ENCODE assay signal across 26 cellular contexts in genomic region chr11:100994966-100995365, GRCh38.
DNase-seq lines count a peak whose midpoint lies in the region; FAIRE-seq and TF ChIP-seq lines count a peak whose summit lies in the region.
"Had no signal": no experiment of that assay in that cellular context is flagged by ENCODE, and none has a peak within 500 bp of the region (broad histone marks: within the 10 kb centered on the region; RNA-seq: fewer than 3 reads in every experiment).

No MANE protein-coding gene starts in this region.

- intact Hi-C loops in adrenal gland (cut with DNase I), result no loop called here

- TF ChIP-seq POLR2A in adrenal gland (IDR thresholded peaks at IDR 0.05), result no peak

- no peak overlapping the region for H3K4me3 ChIP-seq in bronchial epithelial cell (ENCODE audit: low read depth, low read length)
- no peak overlapping the region for H3K4me3 ChIP-seq in adrenal gland
- H3K4me3 ChIP-seq: BLaER1 had no signal

- H3K4me1 ChIP-seq in adrenal gland (replicated peaks in 1 of 2), result no peaks in the 10 kb centered on the region
- H3K4me1 ChIP-seq: BE2C, BLaER1 had no signal

- H3K36me3 ChIP-seq in bronchial epithelial cell (ENCODE audit: control insufficient read depth, insufficient read depth, low read length) (no peaks in the 10 kb centered on the region), adrenal gland (replicated peaks in 1 of 2) (no peaks in the 10 kb centered on the region)
- H3K36me3 ChIP-seq: BE2C, BLaER1 had no signal

- 91 to 97% (median 96%) methylated on average over 2 of the region's 2 CpGs for WGBS in adrenal gland, 4 donors

- no peaks in the 10 kb centered on the region for H3K27me3 ChIP-seq in bronchial epithelial cell (ENCODE audit: control insufficient read depth, insufficient read depth, low read length)
- H3K27me3 ChIP-seq in adrenal gland, result no peaks in the 10 kb centered on the region
- H3K27me3 ChIP-seq: BE2C, BLaER1 had no signal

- FAIRE-seq in bronchial epithelial cell (lab: Jason Lieb, UNC) (no peak), islet of Langerhans (lab: Jason Lieb, UNC) (peak; percentile 69)
- FAIRE-seq: A204.1, G401.6, GM12891 had no signal

- H3K9me3 ChIP-seq in adrenal gland (replicated peaks in 1 of 3), result no peaks in the 10 kb centered on the region
- H3K9me3 ChIP-seq: BE2C, BLaER1 had no signal

- DNase-seq in astrocyte of the hippocampus (ENCODE audit: low read depth, low spot score) (peak; percentile 6), bronchial epithelial cell (ENCODE audit: low read depth) (peak; percentile 47), epithelial cell of prostate (ENCODE audit: low read depth, low spot score) (peak; percentile 36), EL (no peak), amniotic stem cell (lab: John Stamatoyannopoulos, UW) (no peak), GM19238 (ENCODE audit: insufficient read length, low spot score) (no peak), adrenal gland (no peak)
- DNase-seq: 8988T; ACHN; BE2C; C1 segment of cervical spinal cord; CD4-positive, alpha-beta memory T cell; CD4-positive, CD25-positive, alpha-beta regulatory T cell; CD8-positive, alpha-beta memory T cell; COR-L47; DMS 273 treated with DMSO at 0.1 percent for 48 hours; DMS153; DMS53; DMS79; DND-41; GF-D8 had no signal

- H3K27ac ChIP-seq in epithelial cell of prostate, result peak overlapping the region; percentile 24
- no peak overlapping the region for H3K27ac ChIP-seq in adrenal gland
- H3K27ac ChIP-seq: BLaER1 had no signal

- no peak for TF ChIP-seq CTCF in bronchial epithelial cell (IDR thresholded peaks at IDR 0.05; ENCODE audit: insufficient read depth, low read length, severe bottlenecking)
- TF ChIP-seq CTCF in adrenal gland (IDR thresholded peaks at IDR 0.05), result no peak

Comparison
In these comparisons a context has a peak if more than half of its experiments do, and no peak if none do; other contexts are left out.
1. DNase-seq: peak in astrocyte of the hippocampus (single experiment), bronchial epithelial cell (single experiment) and epithelial cell of prostate (single experiment); none in EL (single experiment), amniotic stem cell (single experiment), GM19238 (single experiment) and adrenal gland (0 of 7).